27 cellular contexts compared by ENCODE assay signal in the genomic region with DNA sequence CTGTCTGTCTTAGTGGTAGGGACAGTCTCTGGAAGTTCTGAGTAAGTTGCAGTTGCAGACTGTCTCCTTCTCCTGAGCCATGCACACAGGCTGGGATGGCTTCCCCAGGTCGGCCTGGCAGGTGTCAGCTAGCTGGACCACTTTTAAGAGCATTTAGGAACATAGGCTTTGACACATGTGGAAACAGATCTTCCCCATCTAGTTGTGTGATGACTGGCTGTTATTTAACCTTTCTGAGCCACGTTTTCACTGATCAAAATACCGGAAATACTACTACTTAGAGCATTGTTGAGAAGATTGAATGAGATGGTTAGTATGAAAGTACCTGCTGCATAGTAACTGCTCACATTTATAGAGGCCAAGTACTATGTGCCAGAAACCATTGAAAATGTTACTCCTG. TPM values are rescaled to one million over a fixed set of nuclear protein-coding genes. Genes with fewer than 3 reads are reported as not detected.
A peak's percentile ranks its signal among the peaks of the same experiment; 100 is the strongest.
DNase-seq lines count a peak whose midpoint lies in the region; ATAC-seq, FAIRE-seq and TF ChIP-seq lines count a peak whose summit lies in the region.
"Had no signal": no experiment of that assay in that cellular context is flagged by ENCODE, and none has a peak within 500 bp of the region (broad histone marks: within the 10 kb centered on the region; RNA-seq: fewer than 3 reads in every experiment).

No MANE protein-coding gene starts in this region.

- BruUV-seq in K562 (replicated peaks; lab: Mats Ljungman, UMichigan): no TSS peak

- intact Hi-C loops in K562 (cut with micrococcal nuclease): no loop called here
- intact Hi-C loops in posterior vena cava (cut with DNase I): no loop called here

- H2AK5ac ChIP-seq in neuronal stem cell (ENCODE audit: low read depth, low read length): no peak overlapping the region

- no peak overlapping the region for H4K8ac ChIP-seq in neuronal stem cell (ENCODE audit: low read depth, low read length)

- H3K79me1 ChIP-seq in neuronal stem cell (ENCODE audit: low read depth, low read length): no peaks in the 10 kb centered on the region

- H3K4me3 ChIP-seq in K562 (no peak overlapping the region), neuronal stem cell (ENCODE audit: low read length in 2 of 2) (no peak overlapping the region)
- H3K4me3 ChIP-seq: PC-9, sigmoid colon, transverse colon had no signal

- CTCF ChIA-PET in K562 (lab: Yijun Ruan, JAX; ENCODE audit: low intra/inter-chr PET ratio): no interaction called here

- WGBS in K562 (ENCODE audit: insufficient coverage, low coverage, missing lambda C conversion rate): 35% methylated on average over 3 of the region's 3 CpGs
- WGBS in neuronal stem cell (ENCODE audit: extremely low coverage in 2 of 2, insufficient read length in 2 of 2, insufficient replicate concordance in 1 of 2), 2 donors: no CpG with 5 or more reads among the region's 3 CpGs

- TF ChIP-seq CTCF in K562 (IDR thresholded peaks at IDR 0.05 in 2 of 3, conservative IDR thresholded peaks at IDR 0.05 in 1 of 3; ENCODE audit: insufficient read depth in 2 of 3, low read depth in 1 of 3, low read length in 3 of 3): no peak

- H2BK120ac ChIP-seq in neuronal stem cell (ENCODE audit: low read depth, low read length): no peak overlapping the region

- H3K18ac ChIP-seq in neuronal stem cell (ENCODE audit: low read length): no peak overlapping the region

- in situ Hi-C loops in K562 (cut with MboI): no loop called here

- no peak for TF ChIP-seq POLR2A in K562 (conservative IDR thresholded peaks at IDR 0.05)

- no peak overlapping the region for H3K4ac ChIP-seq in neuronal stem cell (ENCODE audit: low read length)

- H3K14ac ChIP-seq in neuronal stem cell (ENCODE audit: low read length): no peak overlapping the region

- no peak overlapping the region for H2BK15ac ChIP-seq in neuronal stem cell (ENCODE audit: low read length)

- H3K9me1 ChIP-seq in K562 (ENCODE audit: control insufficient read depth, insufficient read depth, low read length): peaks cover 3% of the 10 kb centered on the region

- no peak overlapping the region for H2BK12ac ChIP-seq in neuronal stem cell (ENCODE audit: low read length)

- no peak for DNase-seq in activated CD4-positive, CD25-positive, alpha-beta regulatory T cell (lab: John Stamatoyannopoulos, UW)
- DNase-seq in K562 (ENCODE audit: extremely low read depth in 1 of 4, low spot score in 3 of 4): no peak
- no peak for DNase-seq in neuronal stem cell (ENCODE audit: low spot score)
- DNase-seq in posterior vena cava (ENCODE audit: low spot score): no peak
- DNase-seq in NCI-H526 (lab: John Stamatoyannopoulos, UW): no peak
- DNase-seq: activated CD4-positive, alpha-beta memory T cell treated with anti-CD3 and anti-CD28 coated beads, Interleukin-2, amount 10 ng/mL, durations not matched to agents 7 days and 5 days; activated naive CD4-positive, alpha-beta T cell; brain microvascular endothelial cell; CD8-positive, alpha-beta T cell; DMS153; effector CD4-positive, alpha-beta T cell; erythroblast; foreskin fibroblast; H9; MM.1S; NCI-H1417 treated with DMSO at 0.1 percent for 48 hours; NCI-H2081 treated with DMSO at 0.1 percent for 48 hours; PC-9; SHP77 treated with DMSO at 0.1 percent for 48 hours; sigmoid colon; transverse colon had no signal

- H4K20me1 ChIP-seq in K562 (replicated peaks; ENCODE audit: control insufficient read depth, insufficient read depth, low read length): no peaks in the 10 kb centered on the region

- no peak for TF ChIP-seq EP300 in K562 (IDR thresholded peaks at IDR 0.05; ENCODE audit: low read length)

- no peaks in the 10 kb centered on the region for H3K36me3 ChIP-seq in K562 (ENCODE audit: control insufficient read depth, insufficient read depth, low read length)
- no peaks in the 10 kb centered on the region for H3K36me3 ChIP-seq in neuronal stem cell (replicated peaks in 1 of 2; ENCODE audit: control insufficient read depth in 2 of 2, insufficient read depth in 2 of 2, low read length in 2 of 2)
- H3K36me3 ChIP-seq: brain microvascular endothelial cell, sigmoid colon, transverse colon had no signal

- H2BK5ac ChIP-seq in neuronal stem cell (ENCODE audit: low read length): no peak overlapping the region

- H3K9me3 ChIP-seq in K562 (replicated peaks; ENCODE audit: control insufficient read depth, insufficient read depth, low read depth, low read length) (no peaks in the 10 kb centered on the region), neuronal stem cell (replicated peaks in 1 of 2; ENCODE audit: control insufficient read depth in 2 of 2, insufficient read depth in 1 of 2, low read depth in 1 of 2, low read length in 2 of 2) (no peaks in the 10 kb centered on the region)
- H3K9me3 ChIP-seq: sigmoid colon, transverse colon had no signal

- no peak for TF ChIP-seq RAD21 in K562 (CRISPR knock-in tag; conservative IDR thresholded peaks at IDR 0.05 in 1 of 2, IDR thresholded peaks at IDR 0.05 in 1 of 2)

- no peak for FAIRE-seq in K562 (lab: Jason Lieb, UNC)
- FAIRE-seq: G401.6 had no signal

- H3K9ac ChIP-seq in K562 (ENCODE audit: insufficient read depth in 1 of 2, low read depth in 2 of 2, low read length in 2 of 2) (no peak overlapping the region), neuronal stem cell (ENCODE audit: low read depth, low read length, poor library complexity) (no peak overlapping the region)

- peak; percentile 51 to 58 for ATAC-seq in activated CD4-positive, CD25-positive, alpha-beta regulatory T cell treated with anti-CD3 and anti-CD28 coated beads, Interleukin-2, amount 50 U/mL, for 24 hours
- peak; percentile 30 for ATAC-seq in GM18907 (IDR thresholded peaks at IDR 0.05; ENCODE audit: unreplicated experiment)
- peak; percentile 43 for ATAC-seq in HG03378 (IDR thresholded peaks at IDR 0.05; ENCODE audit: unreplicated experiment)
- ATAC-seq in K562: no peak
- ATAC-seq: CD8-positive, alpha-beta T cell; WTC11 had no signal

- H3K4me1 ChIP-seq in K562 (replicated peaks in 1 of 2; ENCODE audit: control insufficient read depth in 2 of 2, insufficient read depth in 2 of 2, low read length in 2 of 2) (peaks cover 27 to 63% of the 10 kb centered on the region in 2 experiments), neuronal stem cell (ENCODE audit: control insufficient read depth in 2 of 2, insufficient read depth in 1 of 2, low read depth in 1 of 2, low read length in 2 of 2) (peaks cover 1 to 6% of the 10 kb centered on the region in 2 donors)

- POLR2A ChIA-PET in K562 (lab: Yijun Ruan, JAX): no interaction called here

- H3K79me2 ChIP-seq in K562 (ENCODE audit: control insufficient read depth, insufficient read depth, low read length): no peaks in the 10 kb centered on the region

- no peak overlapping the region for H4K91ac ChIP-seq in neuronal stem cell (ENCODE audit: low read depth, low read length, poor library complexity)

- H3K27me3 ChIP-seq in K562 (ENCODE audit: control insufficient read depth in 2 of 2, insufficient read depth in 2 of 2, low read length in 2 of 2): no peaks in the 10 kb centered on the region; a peak in 1 of 5 replicates
- peaks cover 0 to 79% (median 3%) of the 10 kb centered on the region in 3 experiments for H3K27me3 ChIP-seq in neuronal stem cell (ENCODE audit: control insufficient read depth in 3 of 3, insufficient read depth in 3 of 3, low read depth in 1 of 3, low read length in 3 of 3)
- H3K27me3 ChIP-seq: brain microvascular endothelial cell, sigmoid colon, transverse colon had no signal

- H3K4me2 ChIP-seq in K562 (ENCODE audit: insufficient read depth, low read length) (no peak overlapping the region), neuronal stem cell (ENCODE audit: insufficient read depth, low read length, poor library complexity, severe bottlenecking) (no peak overlapping the region)
- H3K4me2 ChIP-seq: PC-9 had no signal

- peak overlapping the region; percentile 20 for H2AFZ ChIP-seq in K562 (ENCODE audit: low read depth, low read length)
- no peak overlapping the region for H2AFZ ChIP-seq in neuronal stem cell (ENCODE audit: low read length)
- H2AFZ ChIP-seq: PC-9 had no signal

- H3K23ac ChIP-seq in neuronal stem cell (ENCODE audit: low read depth, low read length, poor library complexity): no peak overlapping the region

- H3K27ac ChIP-seq in K562 (ENCODE audit: extremely low read depth, low read depth, low read length): no peak overlapping the region
- no peak overlapping the region for H3K27ac ChIP-seq in neuronal stem cell (replicated peaks; ENCODE audit: low read length)
- H3K27ac ChIP-seq: 22Rv1, brain microvascular endothelial cell, PC-9, sigmoid colon, transverse colon had no signal

RNA-seq across cellular contexts. Expression of gene MAPKAPK2, which starts 6.2 kb away (rescaled TPM):
- total RNA-seq in K562 (2011; cell fraction: chromatin; rRNA removed; ENCODE audit: low replicate concordance): 70.6 and 157 TPM in 2 replicates
- 89.5 and 98.9 TPM in 2 replicates for total RNA-seq in K562 (2011; cell fraction: nucleolus; rRNA removed)
- 74.0 and 80.4 TPM in 2 replicates for total RNA-seq in K562 (2011; cell fraction: nucleoplasm; rRNA removed)
- total RNA-seq in K562 (2014; rRNA removed): 52.1 and 57.2 TPM in 2 replicates
- 36.1 and 36.6 TPM in 2 replicates for total RNA-seq in K562 (2014; rRNA removed; fragmentation: Illumina TruSeq; extraction: Trizol)
- 33.3 and 35.6 TPM in 2 replicates for total RNA-seq in K562 (2015; rRNA removed; fragmentation: Illumina TruSeq; extraction: Trizol)
- 81.3 and 94.2 TPM in 2 replicates for total RNA-seq in K562 (2021)
- 66.5 and 72.1 TPM in 2 replicates for polyA plus RNA-seq in K562 (2011; rRNA removed)
- polyA plus RNA-seq in K562 (2011; cell fraction: cytosol; rRNA removed): 68.3 and 74.8 TPM in 2 replicates
- 140 and 167 TPM in 2 replicates for polyA plus RNA-seq in K562 (2011; cell fraction: nucleus; rRNA removed)
- 53.3 and 64.1 TPM in 2 replicates for polyA plus RNA-seq in K562 (2012)
- polyA plus RNA-seq in K562 (2014; fragmentation: Illumina TruSeq; extraction: Trizol): 73.6 and 78.3 TPM in 2 replicates
- 1 to 10 TPM in 1 of 2 experiments, under 1 TPM in 1; 0.63 to 1.3 TPM for polyA plus RNA-seq in K562 (2014; fragmentation: Nextera tagmentation; extraction: Ambion mirVana)
- 53.4 and 57.2 TPM in 2 replicates for polyA plus RNA-seq in K562 (2014; rRNA removed)
- 48.3 and 60.9 TPM in 2 replicates for polyA minus RNA-seq in K562 (2011; rRNA and poly(A)+ RNA removed)
- polyA minus RNA-seq in K562 (2011; cell fraction: cytosol; rRNA and poly(A)+ RNA removed): 37.6 and 41.0 TPM in 2 replicates
- polyA minus RNA-seq in K562 (2011; cell fraction: nucleus; rRNA and poly(A)+ RNA removed): 30.2 and 35.1 TPM in 2 replicates
- polyA plus RNA-seq in neuronal stem cell (2013, experiment 1 of 2): 54.3 TPM
- polyA plus RNA-seq in neuronal stem cell (2013, experiment 2 of 2): 54.2 TPM
- 100 to 1,000 TPM in 1 of 2 donors, 10 to 100 TPM in 1; 69.0 to 102 TPM for total RNA-seq in posterior vena cava

RNA-seq across cellular contexts. Expression of gene DYRK3, which starts 43.2 kb away (rescaled TPM):
- 39.6 and 56.6 TPM in 2 replicates for total RNA-seq in K562 (2011; cell fraction: chromatin; rRNA removed; ENCODE audit: low replicate concordance)
- total RNA-seq in K562 (2011; cell fraction: nucleolus; rRNA removed): 27.2 and 29.9 TPM in 2 replicates
- 31.7 and 33.1 TPM in 2 replicates for total RNA-seq in K562 (2011; cell fraction: nucleoplasm; rRNA removed)
- total RNA-seq in K562 (2014; rRNA removed) (22.5 and 33.6 TPM in 2 replicates), K562 (2014; rRNA removed; fragmentation: Illumina TruSeq; extraction: Trizol) (29.6 and 31.0 TPM in 2 replicates), K562 (2015; rRNA removed; fragmentation: Illumina TruSeq; extraction: Trizol) (23.3 and 25.7 TPM in 2 replicates), K562 (2021) (30.2 and 31.6 TPM in 2 replicates), posterior vena cava (10 to 100 TPM in 1 of 2 donors, 1 to 10 TPM in 1; 8.4 to 10.7 TPM)
- polyA plus RNA-seq in K562 (2011; rRNA removed) (30.8 and 33.7 TPM in 2 replicates), K562 (2014; fragmentation: Illumina TruSeq; extraction: Trizol) (24.8 and 30.2 TPM in 2 replicates), K562 (2014; fragmentation: Nextera tagmentation; extraction: Ambion mirVana) (1 to 10 TPM; 4.5 to 5.2 TPM), K562 (2014; rRNA removed) (16.3 and 20.2 TPM in 2 replicates)
- polyA plus RNA-seq in K562 (2011; cell fraction: cytosol; rRNA removed): 14.5 and 17.4 TPM in 2 replicates
- 20.4 and 23.2 TPM in 2 replicates for polyA plus RNA-seq in K562 (2011; cell fraction: nucleus; rRNA removed)
- 17.0 and 17.6 TPM in 2 replicates for polyA plus RNA-seq in K562 (2012)
- polyA minus RNA-seq in K562 (2011; rRNA and poly(A)+ RNA removed): 52.0 and 59.7 TPM in 2 replicates
- polyA minus RNA-seq in K562 (2011; cell fraction: cytosol; rRNA and poly(A)+ RNA removed): 21.9 and 25.0 TPM in 2 replicates
- 13.9 and 20.9 TPM in 2 replicates for polyA minus RNA-seq in K562 (2011; cell fraction: nucleus; rRNA and poly(A)+ RNA removed)
- 15.3 TPM for polyA plus RNA-seq in neuronal stem cell (2013, experiment 1 of 2)
- 15.9 TPM for polyA plus RNA-seq in neuronal stem cell (2013, experiment 2 of 2)
